26 cellular contexts compared by ENCODE assay signal in genomic region chr4:128039568-128039967, GRCh38.
"Had no signal": no experiment of that assay in that cellular context is flagged by ENCODE, and none has a peak within 500 bp of the region (broad histone marks: within the 10 kb centered on the region; RNA-seq: fewer than 3 reads in every experiment).

No MANE protein-coding gene starts in this region.

- DNase-seq: hypothalamus; immature natural killer cell; left ventricle myocardium inferior; mesendoderm; midbrain; mucosa of descending colon; naive thymus-derived CD4-positive, alpha-beta T cell; ovary; right lobe of liver; stimulated activated CD4-positive, alpha-beta T cell treated with anti-CD3 and anti-CD28 coated beads, Interleukin-12 subunit alpha, Interleukin-12 subunit beta, amount 100 ng/mL, for 4 hours; stimulated activated CD4-positive, alpha-beta T cell treated with anti-CD3 and anti-CD28 coated beads, Interleukin-15, amount 100 ng/mL, for 24 hours; stimulated activated CD4-positive, alpha-beta T cell treated with anti-CD3 and anti-CD28 coated beads, Interleukin-2, amount 100 ng/mL, for 24 hours; stimulated activated CD4-positive, alpha-beta T cell treated with anti-CD3 and anti-CD28 coated beads, Interleukin-4, amount 100 ng/mL, for 1 hour; stimulated activated naive B cell treated with anti-CD40 and anti-IgM and Interleukin-4, amounts not matched to agents 10 μg/mL and 1 μg/mL and 100 μg/mL, for 72 hours; stimulated activated naive CD8-positive, alpha-beta T cell treated with anti-CD3 and anti-CD28 coated beads, Interleukin-15, Interleukin-2, amounts not matched to agents 100 U/mL and 50 U/mL, for 24 hours; stomach; testis; thyroid gland; transverse colon; upper lobe of left lung had no signal

- H3K4me1 ChIP-seq: left ventricle myocardium inferior, right atrium auricular region, right lobe of liver, stomach, testis, transverse colon, upper lobe of left lung, vagina had no signal

- H3K9me3 ChIP-seq: left ventricle myocardium inferior, mucosa of descending colon, ovary, right atrium auricular region, right lobe of liver, stomach, testis, thyroid gland, transverse colon, upper lobe of left lung, vagina had no signal

- H3K4me1 Mint-ChIP-seq: immature natural killer cell; naive thymus-derived CD4-positive, alpha-beta T cell; stimulated activated naive B cell treated with anti-CD40 and anti-IgM and Interleukin-4, amounts not matched to agents 10 μg/mL and 1 μg/mL and 100 μg/mL, for 72 hours had no signal

- H3K9me3 Mint-ChIP-seq: immature natural killer cell; naive thymus-derived CD4-positive, alpha-beta T cell; natural killer cell treated with Interleukin-12 subunit alpha and Interleukin-12 subunit beta and Interleukin-15 and Interleukin-18, amount 100 ng/mL, for 72 hours; stimulated activated naive B cell treated with anti-CD40 and anti-IgM and Interleukin-4, amounts not matched to agents 10 μg/mL and 1 μg/mL and 100 μg/mL, for 72 hours had no signal

- H3K4me3 Mint-ChIP-seq: immature natural killer cell; naive thymus-derived CD4-positive, alpha-beta T cell; natural killer cell treated with Interleukin-12 subunit alpha and Interleukin-12 subunit beta and Interleukin-15 and Interleukin-18, amount 100 ng/mL, for 72 hours; stimulated activated naive B cell treated with anti-CD40 and anti-IgM and Interleukin-4, amounts not matched to agents 10 μg/mL and 1 μg/mL and 100 μg/mL, for 72 hours had no signal

- H3K27ac ChIP-seq: left ventricle myocardium inferior, ovary, right atrium auricular region, right lobe of liver, stomach, testis, thyroid gland, transverse colon, upper lobe of left lung, vagina had no signal

- FAIRE-seq: islet of Langerhans had no signal

- H3K4me3 ChIP-seq: left ventricle myocardium inferior, lung, mucosa of descending colon, ovary, right atrium auricular region, right lobe of liver, stomach, testis, thyroid gland, transverse colon, upper lobe of left lung, vagina had no signal

- H3K27me3 ChIP-seq: ovary, right atrium auricular region, right lobe of liver, stomach, testis, thyroid gland, transverse colon, upper lobe of left lung, vagina had no signal

- H3K27me3 Mint-ChIP-seq: naive thymus-derived CD4-positive, alpha-beta T cell; natural killer cell treated with Interleukin-12 subunit alpha and Interleukin-12 subunit beta and Interleukin-15 and Interleukin-18, amount 100 ng/mL, for 72 hours; progenitor cell of endocrine pancreas; stimulated activated naive B cell treated with anti-CD40 and anti-IgM and Interleukin-4, amounts not matched to agents 10 μg/mL and 1 μg/mL and 100 μg/mL, for 72 hours had no signal

- H3K36me3 Mint-ChIP-seq: naive thymus-derived CD4-positive, alpha-beta T cell; natural killer cell treated with Interleukin-12 subunit alpha and Interleukin-12 subunit beta and Interleukin-15 and Interleukin-18, amount 100 ng/mL, for 72 hours had no signal

- H3K36me3 ChIP-seq: ovary, right atrium auricular region, right lobe of liver, thyroid gland, transverse colon, upper lobe of left lung, vagina had no signal

- H3K27ac Mint-ChIP-seq: naive thymus-derived CD4-positive, alpha-beta T cell; natural killer cell treated with Interleukin-12 subunit alpha and Interleukin-12 subunit beta and Interleukin-15 and Interleukin-18, amount 100 ng/mL, for 72 hours; progenitor cell of endocrine pancreas; stimulated activated naive B cell treated with anti-CD40 and anti-IgM and Interleukin-4, amounts not matched to agents 10 μg/mL and 1 μg/mL and 100 μg/mL, for 72 hours had no signal

- ATAC-seq: mucosa of descending colon; naive thymus-derived CD4-positive, alpha-beta T cell; natural killer cell treated with Interleukin-12 subunit alpha and Interleukin-12 subunit beta and Interleukin-15 and Interleukin-18, amount 100 ng/mL, for 72 hours; right lobe of liver; stimulated activated naive B cell treated with anti-CD40 and anti-IgM and Interleukin-4, amounts not matched to agents 10 μg/mL and 1 μg/mL and 100 μg/mL, for 72 hours; stimulated activated naive CD8-positive, alpha-beta T cell treated with anti-CD3 and anti-CD28 coated beads, Interleukin-15, Interleukin-2, amounts not matched to agents 100 U/mL and 50 U/mL, for 24 hours had no signal
